In genomic region chr16:57373117-57373947, GRCh38 we compare ENCODE assay signal across 14 cellular contexts. TPM values are rescaled to one million over a fixed set of nuclear protein-coding genes. Genes with fewer than 3 reads are reported as not detected.
DNase-seq lines count a peak whose midpoint lies in the region; ATAC-seq, FAIRE-seq and TF ChIP-seq lines count a peak whose summit lies in the region.
"Had no signal": no experiment of that assay in that cellular context is flagged by ENCODE, and none has a peak within 500 bp of the region (broad histone marks: within the 10 kb centered on the region; RNA-seq: fewer than 3 reads in every experiment).

No MANE protein-coding gene starts in this region.

- H3K9me3 ChIP-seq in astrocyte (ENCODE audit: insufficient read depth, low read depth, low read length) = no peaks in the 10 kb centered on the region
- H3K9me3 ChIP-seq in CD8-positive, alpha-beta T cell (ENCODE audit: low read length) = no peaks in the 10 kb centered on the region

- no peak overlapping the region for H2AFZ ChIP-seq in astrocyte (ENCODE audit: low read depth, low read length)

- DNase-seq in Calu3 = no peak
- no peak for DNase-seq in astrocyte (ENCODE audit: low read depth)
- peak; percentile 79 for DNase-seq in kidney tubule cell (ENCODE audit: low spot score)
- DNase-seq in renal cortical epithelial cell (ENCODE audit: low read depth) = peak; percentile 73
- no peak for DNase-seq in HuH-7 (ENCODE audit: low spot score)
- DNase-seq in dermis blood vessel endothelial cell = no peak
- DNase-seq in NCI-H2227 treated with DMSO at 0.1 percent for 48 hours (lab: John Stamatoyannopoulos, UW) = no peak
- no peak for DNase-seq in CD8-positive, alpha-beta T cell
- DNase-seq: NCI-H748 treated with DMSO at 0.1 percent for 48 hours; stimulated activated CD4-positive, alpha-beta T cell treated with anti-CD3 and anti-CD28 coated beads, Interleukin-4, amount 100 ng/mL, for 4 hours had no signal

- no peaks in the 10 kb centered on the region for H3K79me2 ChIP-seq in astrocyte (ENCODE audit: insufficient read depth, low read length)

- H3K4me1 ChIP-seq in astrocyte (ENCODE audit: insufficient read depth, low read length) = peaks cover 37% of the 10 kb centered on the region
- H3K4me1 ChIP-seq in CD8-positive, alpha-beta T cell (ENCODE audit: insufficient read depth, low read length) = no peaks in the 10 kb centered on the region

- TF ChIP-seq CTCF in Calu3 (IDR thresholded peaks at IDR 0.05; ENCODE audit: unreplicated experiment) = no peak
- no peak for TF ChIP-seq CTCF in astrocyte (IDR thresholded peaks at IDR 0.05; ENCODE audit: insufficient read depth, low read depth, low read length)
- TF ChIP-seq CTCF in CD8-positive, alpha-beta T cell (IDR thresholded peaks at IDR 0.05) = no peak

- no peak overlapping the region for H3K9ac ChIP-seq in astrocyte (ENCODE audit: low read length)

- no peak for FAIRE-seq in astrocyte (lab: Jason Lieb, UNC)
- FAIRE-seq: TTC549 had no signal

- intact Hi-C loops in Calu3 (cut with micrococcal nuclease; ENCODE audit: unreplicated experiment) = no loop called here
- intact Hi-C loops in CD8-positive, alpha-beta T cell (cut with DNase I, micrococcal nuclease) = no loop called here

- CTCF ChIA-PET in Calu3 (lab: Charles Lee) = interaction anchor here (0.8 to 1.5 kb wide), 6 partner anchors 10 to 73 kb away, joined by 4 to 6 read pairs (median 4); no protein-coding TSS in a partner anchor
- CTCF ChIA-PET in CD8-positive, alpha-beta T cell (lab: Charles Lee) = no interaction called here

- peaks cover 53% of the 10 kb centered on the region for H3K4me1 Mint-ChIP-seq in Calu3 (ENCODE audit: low read depth, unreplicated experiment)
- peaks cover 27% of the 10 kb centered on the region for H3K4me1 Mint-ChIP-seq in astrocyte (ENCODE audit: low read depth, unreplicated experiment)
- peaks cover 2% of the 10 kb centered on the region for H3K4me1 Mint-ChIP-seq in CD8-positive, alpha-beta T cell (ENCODE audit: low read depth)

- H3K27ac ChIP-seq in astrocyte (ENCODE audit: low read depth, low read length) = no peak overlapping the region
- H3K27ac ChIP-seq in CD8-positive, alpha-beta T cell (ENCODE audit: low read depth, low read length) = no peak overlapping the region

- BruUV-seq in Calu3 (replicated peaks; lab: Mats Ljungman, UMichigan) = TSS peak; percentile 39

- no peak for ATAC-seq in CD8-positive, alpha-beta T cell

- H4K20me1 ChIP-seq in astrocyte (ENCODE audit: insufficient read depth, low read length) = no peaks in the 10 kb centered on the region

- peaks cover 2% of the 10 kb centered on the region for H3K27me3 ChIP-seq in astrocyte (ENCODE audit: insufficient read depth, low read length)
- no peaks in the 10 kb centered on the region for H3K27me3 ChIP-seq in CD8-positive, alpha-beta T cell (ENCODE audit: insufficient read depth, low read length)

- H3K36me3 ChIP-seq in astrocyte (ENCODE audit: insufficient read depth, low read length) = no peaks in the 10 kb centered on the region
- H3K36me3 ChIP-seq in CD8-positive, alpha-beta T cell (ENCODE audit: insufficient read depth, low read length) = no peaks in the 10 kb centered on the region

- H3K9me3 Mint-ChIP-seq in Calu3 (ENCODE audit: low read depth, unreplicated experiment) (no peaks in the 10 kb centered on the region), astrocyte (ENCODE audit: unreplicated experiment) (peaks cover 5% of the 10 kb centered on the region)
- no peaks in the 10 kb centered on the region for H3K9me3 Mint-ChIP-seq in CD8-positive, alpha-beta T cell

- H3K4me3 Mint-ChIP-seq in Calu3 (ENCODE audit: low read depth, unreplicated experiment) = peak overlapping the region; percentile 63
- H3K4me3 Mint-ChIP-seq in astrocyte (ENCODE audit: unreplicated experiment) = peak overlapping the region; percentile 78
- no peak overlapping the region for H3K4me3 Mint-ChIP-seq in CD8-positive, alpha-beta T cell
- H3K4me3 Mint-ChIP-seq: CD14-positive monocyte had no signal

- peak overlapping the region; percentile 84 for H3K4me2 ChIP-seq in astrocyte (ENCODE audit: low read length)

- peak overlapping the region; percentile 69 for H3K27ac Mint-ChIP-seq in Calu3 (ENCODE audit: unreplicated experiment)
- peak overlapping the region; percentile 66 for H3K27ac Mint-ChIP-seq in astrocyte (ENCODE audit: unreplicated experiment)
- no peak overlapping the region for H3K27ac Mint-ChIP-seq in CD8-positive, alpha-beta T cell

- peaks cover 16% of the 10 kb centered on the region for H3K36me3 Mint-ChIP-seq in Calu3 (ENCODE audit: insufficient read depth, unreplicated experiment)
- no peaks in the 10 kb centered on the region for H3K36me3 Mint-ChIP-seq in astrocyte (ENCODE audit: low read depth, unreplicated experiment)
- H3K36me3 Mint-ChIP-seq in CD8-positive, alpha-beta T cell = no peaks in the 10 kb centered on the region
- H3K36me3 Mint-ChIP-seq: CD14-positive monocyte had no signal

- H3K27me3 Mint-ChIP-seq in Calu3 (ENCODE audit: unreplicated experiment) (no peaks in the 10 kb centered on the region), astrocyte (ENCODE audit: low read depth, unreplicated experiment) (peaks cover 3% of the 10 kb centered on the region)
- H3K27me3 Mint-ChIP-seq in CD8-positive, alpha-beta T cell (ENCODE audit: low read depth) = peaks cover 3% of the 10 kb centered on the region

- POLR2A ChIA-PET in CD8-positive, alpha-beta T cell (lab: Charles Lee) = no interaction called here

- H3K4me3 ChIP-seq in astrocyte (ENCODE audit: insufficient read depth, low read depth, low read length) = no peak overlapping the region
- no peak overlapping the region for H3K4me3 ChIP-seq in CD8-positive, alpha-beta T cell (ENCODE audit: low read depth, low read length)

RNA-seq across cellular contexts. Expression of gene CX3CL1, which starts 1.0 kb away (rescaled TPM):
- total RNA-seq in Calu3 (2022) (17.6 and 41.4 TPM in 2 replicates), astrocyte (9.6 and 12.1 TPM in 2 replicates), renal cortical epithelial cell (10.1 and 12.5 TPM in 2 replicates), dermis blood vessel endothelial cell (3.3 and 31.7 TPM in 2 replicates)
- not detected for total RNA-seq in CD8-positive, alpha-beta T cell
- total RNA-seq: LHCN-M2 had no signal

RNA-seq across cellular contexts. Expression of gene CCL22, which starts 14.7 kb away (rescaled TPM):
- total RNA-seq in Calu3 (2022) = 2.6 and 4.5 TPM in 2 replicates
- not detected in 2 replicates for total RNA-seq in astrocyte
- total RNA-seq in renal cortical epithelial cell = not detected in 2 replicates
- total RNA-seq in dermis blood vessel endothelial cell = not detected in 2 replicates
- not detected for total RNA-seq in CD8-positive, alpha-beta T cell
- total RNA-seq: LHCN-M2, lung microvascular endothelial cell had no signal

RNA-seq across cellular contexts. Expression of gene CCL17, which starts 31.2 kb away (rescaled TPM):
- total RNA-seq in Calu3 (2022) = not detected in 2 replicates
- not detected in 2 replicates for total RNA-seq in astrocyte
- not detected in 2 replicates for total RNA-seq in renal cortical epithelial cell
- not detected in 2 replicates for total RNA-seq in dermis blood vessel endothelial cell
- not detected for total RNA-seq in CD8-positive, alpha-beta T cell
- total RNA-seq: LHCN-M2, lung microvascular endothelial cell had no signal

Comparison
In these comparisons a context has a peak if more than half of its experiments do, and no peak if none do; other contexts are left out.
1. DNase-seq: peak in kidney tubule cell (single experiment) and renal cortical epithelial cell (single experiment); none in Calu3 (single experiment), astrocyte (single experiment), HuH-7 (single experiment), dermis blood vessel endothelial cell (single experiment), NCI-H2227 treated with DMSO at 0.1 percent for 48 hours (single experiment) and CD8-positive, alpha-beta T cell (0 of 7).